ENCODE assay signal across 1 cellular context in genomic region chr7:108132551-108133265, GRCh38.
TF ChIP-seq lines count a peak whose summit lies in the region.

No MANE protein-coding gene starts in this region.

TF ChIP-seq in K562, 482 proteins besides CTCF, POLR2A, EP300 and RAD21 (continued from another document):
- TF ChIP-seq ZBTB40 (IDR thresholded peaks at IDR 0.05) (no peak), ZBTB40 (CRISPR knock-in tag; IDR thresholded peaks at IDR 0.05) (no peak)
